Comparison of ENCODE assay signal across 28 cellular contexts in genomic region chr6:155240905-155241600, GRCh38. TPM values are rescaled to one million over a fixed set of nuclear protein-coding genes. Genes with fewer than 3 reads are reported as not detected.
A peak's percentile ranks its signal among the peaks of the same experiment; 100 is the strongest.
DNase-seq lines count a peak whose midpoint lies in the region; ATAC-seq, FAIRE-seq and TF ChIP-seq lines count a peak whose summit lies in the region.
"Had no signal": no experiment of that assay in that cellular context is flagged by ENCODE, and none has a peak within 500 bp of the region (broad histone marks: within the 10 kb centered on the region; RNA-seq: fewer than 3 reads in every experiment).

No MANE protein-coding gene starts in this region.

- H3K4me1 Mint-ChIP-seq in Calu3 (ENCODE audit: low read depth, unreplicated experiment) (no peaks in the 10 kb centered on the region), T-helper 17 cell (peaks cover 2% of the 10 kb centered on the region), neural progenitor cell (peaks cover 11% of the 10 kb centered on the region)
- H3K4me1 Mint-ChIP-seq: H9 had no signal

- no peak for TF ChIP-seq POLR2A in adrenal gland (IDR thresholded peaks at IDR 0.05)

- H3K27ac ChIP-seq in neural progenitor cell (no peak overlapping the region), small intestine (ENCODE audit: low read depth in 1 of 2, low read length in 1 of 2) (no peak overlapping the region), adrenal gland (no peak overlapping the region)
- H3K27ac ChIP-seq: GM23248, HL-60, KMS-11 had no signal

- TF ChIP-seq CTCF in Calu3 (IDR thresholded peaks at IDR 0.05; ENCODE audit: unreplicated experiment): no peak
- TF ChIP-seq CTCF in neural progenitor cell (IDR thresholded peaks at IDR 0.05): no peak
- TF ChIP-seq CTCF in adrenal gland (IDR thresholded peaks at IDR 0.05): no peak

- no peak overlapping the region for H3K4me3 ChIP-seq in neural progenitor cell
- no peak overlapping the region for H3K4me3 ChIP-seq in small intestine (ENCODE audit: low read depth in 1 of 2, low read length in 2 of 2)
- no peak overlapping the region for H3K4me3 ChIP-seq in adrenal gland
- H3K4me3 ChIP-seq in HAP-1: no peak overlapping the region
- H3K4me3 ChIP-seq: GM23248 had no signal

- H3K36me3 Mint-ChIP-seq in Calu3 (ENCODE audit: insufficient read depth, unreplicated experiment): peaks cover 22% of the 10 kb centered on the region
- no peaks in the 10 kb centered on the region for H3K36me3 Mint-ChIP-seq in T-helper 17 cell (ENCODE audit: low read depth)
- peaks cover 67% of the 10 kb centered on the region for H3K36me3 Mint-ChIP-seq in neural progenitor cell

- H3K27me3 Mint-ChIP-seq in Calu3 (ENCODE audit: unreplicated experiment) (no peaks in the 10 kb centered on the region), T-helper 17 cell (peaks cover 9% of the 10 kb centered on the region), neural progenitor cell (ENCODE audit: insufficient read depth, low read depth) (peaks cover 3% of the 10 kb centered on the region)

- FAIRE-seq in small intestine (lab: Jason Lieb, UNC): no peak
- FAIRE-seq: GM12891 had no signal

- 91 to 96% (median 95%) methylated on average over 19 of the region's 19 CpGs for WGBS in small intestine, 3 donors
- whole genome bisulfite sequencing in adrenal gland, 4 donors: 92 to 96% (median 95%) methylated on average over 19 of the region's 19 CpGs

- H4K20me1 ChIP-seq in neural progenitor cell (ENCODE audit: low read depth): no peaks in the 10 kb centered on the region

- in situ Hi-C loops in HAP-1 (cut with MboI; ENCODE audit: low sequenced_read_pairs): no loop called here

- H3K36me3 ChIP-seq in neural progenitor cell: no peaks in the 10 kb centered on the region
- peaks cover 0 to 7% of the 10 kb centered on the region in 2 donors for H3K36me3 ChIP-seq in small intestine (ENCODE audit: control insufficient read depth in 2 of 2, insufficient read depth in 2 of 2, low read length in 2 of 2)
- no peaks in the 10 kb centered on the region for H3K36me3 ChIP-seq in adrenal gland (replicated peaks in 1 of 2)
- no peaks in the 10 kb centered on the region for H3K36me3 ChIP-seq in HAP-1 (replicated peaks)

- H3K9me3 ChIP-seq in T-helper 17 cell (ENCODE audit: control insufficient read depth, low read length, poor library complexity, severe bottlenecking): no peaks in the 10 kb centered on the region
- H3K9me3 ChIP-seq in neural progenitor cell (ENCODE audit: low read depth): no peaks in the 10 kb centered on the region
- H3K9me3 ChIP-seq in small intestine (ENCODE audit: control insufficient read depth, low read depth): no peaks in the 10 kb centered on the region
- no peaks in the 10 kb centered on the region for H3K9me3 ChIP-seq in adrenal gland (replicated peaks in 1 of 3)
- H3K9me3 ChIP-seq in HAP-1: peaks cover 19% of the 10 kb centered on the region

- CTCF ChIA-PET in Calu3 (lab: Charles Lee): no interaction called here

- no peak overlapping the region for H3K4me2 ChIP-seq in neural progenitor cell
- H3K4me2 ChIP-seq: KMS-11 had no signal

- H3K27ac Mint-ChIP-seq in Calu3 (ENCODE audit: unreplicated experiment): peak overlapping the region; percentile 58
- peak overlapping the region; percentile 12 for H3K27ac Mint-ChIP-seq in T-helper 17 cell
- H3K27ac Mint-ChIP-seq in neural progenitor cell: peak overlapping the region; percentile 62
- H3K27ac Mint-ChIP-seq: CD4-positive, alpha-beta T cell; H9 had no signal

- intact Hi-C loops in Calu3 (cut with micrococcal nuclease; ENCODE audit: unreplicated experiment): no loop called here
- intact Hi-C loops in adrenal gland (cut with DNase I): no loop called here

- DNase-seq in Calu3 (no peak), T-helper 17 cell (no peak), neural progenitor cell (ENCODE audit: low spot score) (no peak), small intestine (no peak), adrenal gland (no peak), HAP-1 (ENCODE audit: low spot score in 2 of 2) (no peak)
- DNase-seq: CD4-positive, alpha-beta T cell; COR-L47; DMS153; GM23248; H9; IMR-90; NCI-H1092 treated with DMSO at 0.1 percent for 48 hours; NCI-H2029; NCI-H446; NCI-H526; OCI-M1; Right ventricle myocardium superior had no signal

- H3K79me2 ChIP-seq in neural progenitor cell (ENCODE audit: low read depth): no peaks in the 10 kb centered on the region

- H3K9ac ChIP-seq in neural progenitor cell: no peak overlapping the region
- H3K9ac ChIP-seq: GM23248, KMS-11 had no signal

- H3F3A ChIP-seq in neural progenitor cell (ENCODE audit: low read depth): no peaks in the 10 kb centered on the region

- H3K27me3 ChIP-seq in neural progenitor cell (no peaks in the 10 kb centered on the region), small intestine (ENCODE audit: control insufficient read depth in 2 of 2, insufficient read depth in 2 of 2, low read length in 2 of 2) (no peaks in the 10 kb centered on the region), adrenal gland (no peaks in the 10 kb centered on the region), HAP-1 (ENCODE audit: low read depth) (no peaks in the 10 kb centered on the region)

- no peak overlapping the region for H2AFZ ChIP-seq in neural progenitor cell (replicated peaks)
- H2AFZ ChIP-seq: GM23248 had no signal

- no peaks in the 10 kb centered on the region for H3K4me1 ChIP-seq in neural progenitor cell
- no peaks in the 10 kb centered on the region for H3K4me1 ChIP-seq in small intestine (ENCODE audit: control insufficient read depth in 2 of 2, insufficient read depth in 1 of 2, low read depth in 1 of 2, low read length in 1 of 2)
- no peaks in the 10 kb centered on the region for H3K4me1 ChIP-seq in adrenal gland (replicated peaks in 1 of 2)
- no peaks in the 10 kb centered on the region for H3K4me1 ChIP-seq in HAP-1

- H3K9me3 Mint-ChIP-seq in Calu3 (ENCODE audit: low read depth, unreplicated experiment): peaks cover 2% of the 10 kb centered on the region
- peaks cover 30% of the 10 kb centered on the region for H3K9me3 Mint-ChIP-seq in neural progenitor cell

- ATAC-seq in T-helper 17 cell (no peak), esophagus mucosa (peak; percentile 15)

- BruUV-seq in Calu3 (replicated peaks; lab: Mats Ljungman, UMichigan): no TSS peak

- H3K4me3 Mint-ChIP-seq in Calu3 (ENCODE audit: low read depth, unreplicated experiment) (no peak overlapping the region), T-helper 17 cell (no peak overlapping the region), neural progenitor cell (no peak overlapping the region)
- H3K4me3 Mint-ChIP-seq: CD4-positive, alpha-beta T cell; H9 had no signal

RNA-seq across cellular contexts. Expression of gene CLDN20, which starts 22.8 kb away (rescaled TPM):
- total RNA-seq in Calu3 (2022) (not detected in 2 replicates), T-helper 17 cell (not detected), esophagus mucosa (not detected), neural progenitor cell (ENCODE audit: low replicate concordance) (not detected in 2 replicates), adrenal gland (not detected)
- polyA plus RNA-seq in small intestine (not detected), adrenal gland (not detected)
- total RNA-seq: A673; CD4-positive, alpha-beta T cell; G401; GM23248; H9; HT-29; IMR-90; Right ventricle myocardium superior; RPMI7951; SK-MEL-5 had no signal
- polyA plus RNA-seq: BJ, GM23248, IMR-90 had no signal

Comparison
In these comparisons a context has a peak if more than half of its experiments do, and no peak if none do; other contexts are left out.
1. H3K27ac Mint-ChIP-seq: peak in every context shown above with its lines; median percentile 62 in neural progenitor cell; 58 in Calu3; 12 in T-helper 17 cell.